1 cellular context compared by ENCODE assay signal in the genomic region with DNA sequence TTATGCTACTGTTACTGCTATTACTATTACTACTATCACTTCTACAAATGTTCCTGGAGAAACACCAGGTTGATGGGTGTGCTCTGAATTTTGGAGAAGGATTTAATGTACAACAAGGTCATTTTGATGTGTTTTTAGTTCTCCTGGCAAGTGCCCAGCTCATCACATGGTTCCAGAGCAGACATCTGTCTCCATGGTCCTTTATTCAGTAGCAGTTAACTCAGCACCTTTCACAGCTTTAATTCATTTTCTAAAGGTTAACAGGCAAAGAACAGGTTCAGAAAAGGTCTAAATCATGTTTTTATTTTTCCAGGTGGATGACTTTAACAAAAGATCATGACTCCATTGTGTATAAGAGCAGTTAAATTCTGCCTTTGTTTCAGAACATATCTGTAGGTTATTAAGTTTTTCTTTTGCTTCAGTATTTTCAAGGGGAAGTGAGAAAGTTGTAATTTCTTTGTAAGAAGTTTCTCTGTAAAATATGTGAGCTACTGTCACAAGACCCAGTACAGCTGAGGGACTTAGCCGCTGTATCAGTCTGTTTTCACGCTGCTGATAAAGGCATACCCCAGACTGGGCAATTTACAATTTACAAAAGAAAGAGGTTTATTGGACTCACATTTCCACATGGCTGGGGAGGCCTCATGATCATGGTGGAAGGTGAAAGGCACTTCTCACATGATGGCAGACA.
TF ChIP-seq lines count a peak whose summit lies in the region.

No MANE protein-coding gene starts in this region.

TF ChIP-seq in GM12878, 131 proteins besides CTCF, POLR2A, EP300 and RAD21 (continues in another document):
- TF ChIP-seq, protein P1, sequence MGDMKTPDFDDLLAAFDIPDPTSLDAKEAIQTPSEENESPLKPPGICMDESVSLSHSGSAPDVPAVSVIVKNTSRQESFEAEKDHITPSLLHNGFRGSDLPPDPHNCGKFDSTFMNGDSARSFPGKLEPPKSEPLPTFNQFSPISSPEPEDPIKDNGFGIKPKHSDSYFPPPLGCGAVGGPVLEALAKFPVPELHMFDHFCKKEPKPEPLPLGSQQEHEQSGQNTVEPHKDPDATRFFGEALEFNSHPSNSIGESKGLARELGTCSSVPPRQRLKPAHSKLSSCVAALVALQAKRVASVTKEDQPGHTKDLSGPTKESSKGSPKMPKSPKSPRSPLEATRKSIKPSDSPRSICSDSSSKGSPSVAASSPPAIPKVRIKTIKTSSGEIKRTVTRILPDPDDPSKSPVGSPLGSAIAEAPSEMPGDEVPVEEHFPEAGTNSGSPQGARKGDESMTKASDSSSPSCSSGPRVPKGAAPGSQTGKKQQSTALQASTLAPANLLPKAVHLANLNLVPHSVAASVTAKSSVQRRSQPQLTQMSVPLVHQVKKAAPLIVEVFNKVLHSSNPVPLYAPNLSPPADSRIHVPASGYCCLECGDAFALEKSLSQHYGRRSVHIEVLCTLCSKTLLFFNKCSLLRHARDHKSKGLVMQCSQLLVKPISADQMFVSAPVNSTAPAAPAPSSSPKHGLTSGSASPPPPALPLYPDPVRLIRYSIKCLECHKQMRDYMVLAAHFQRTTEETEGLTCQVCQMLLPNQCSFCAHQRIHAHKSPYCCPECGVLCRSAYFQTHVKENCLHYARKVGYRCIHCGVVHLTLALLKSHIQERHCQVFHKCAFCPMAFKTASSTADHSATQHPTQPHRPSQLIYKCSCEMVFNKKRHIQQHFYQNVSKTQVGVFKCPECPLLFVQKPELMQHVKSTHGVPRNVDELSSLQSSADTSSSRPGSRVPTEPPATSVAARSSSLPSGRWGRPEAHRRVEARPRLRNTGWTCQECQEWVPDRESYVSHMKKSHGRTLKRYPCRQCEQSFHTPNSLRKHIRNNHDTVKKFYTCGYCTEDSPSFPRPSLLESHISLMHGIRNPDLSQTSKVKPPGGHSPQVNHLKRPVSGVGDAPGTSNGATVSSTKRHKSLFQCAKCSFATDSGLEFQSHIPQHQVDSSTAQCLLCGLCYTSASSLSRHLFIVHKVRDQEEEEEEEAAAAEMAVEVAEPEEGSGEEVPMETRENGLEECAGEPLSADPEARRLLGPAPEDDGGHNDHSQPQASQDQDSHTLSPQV (IDR thresholded peaks at IDR 0.05), result no peak
- TF ChIP-seq MTA2 (IDR thresholded peaks at IDR 0.05; ENCODE audit: low read depth) (peak; percentile 50; the same call in 1 of the 2 replicates), SIN3A (IDR thresholded peaks at IDR 0.05; ENCODE audit: low read depth, low read length) (no peak), ZNF384 (IDR thresholded peaks at IDR 0.05; ENCODE audit: borderline replicate concordance, low read depth, low read length) (no peak), EGR1 (IDR thresholded peaks at IDR 0.05; ENCODE audit: borderline replicate concordance in 1 of 2, low read depth in 2 of 2, low read length in 2 of 2) (no peak), NR2C1 (IDR thresholded peaks at IDR 0.05) (no peak), CREB1 (IDR thresholded peaks at IDR 0.05; ENCODE audit: low read depth) (no peak), EED (IDR thresholded peaks at IDR 0.05; ENCODE audit: low read depth) (no peak), RAD51 (IDR thresholded peaks at IDR 0.05) (peak; percentile 57), NFYA (IDR thresholded peaks at IDR 0.05; ENCODE audit: borderline replicate concordance, low read depth, low read length) (no peak), BCL11A (IDR thresholded peaks at IDR 0.05; ENCODE audit: low read depth, low read length) (no peak), FOXM1 (IDR thresholded peaks at IDR 0.05; ENCODE audit: low read depth, low read length) (no peak), HCFC1 (IDR thresholded peaks at IDR 0.05; ENCODE audit: low read length) (no peak), SMARCA5 (IDR thresholded peaks at IDR 0.05) (no peak), SPI1 (IDR thresholded peaks at IDR 0.05; ENCODE audit: borderline replicate concordance, insufficient read depth, low read depth, low read length) (peak; percentile 72), POLR2AphosphoS2 (IDR thresholded peaks at IDR 0.05; ENCODE audit: low read depth, low read length) (no peak), ATF7 (IDR thresholded peaks at IDR 0.05; ENCODE audit: low read depth) (peak; percentile 27; the same call in 1 of the 2 replicates), STAT3 (IDR thresholded peaks at IDR 0.05; ENCODE audit: low read depth, low read length) (0 out of 2 replicates have a peak, but pooled peaks have one; percentile 37), MXI1 (IDR thresholded peaks at IDR 0.05; ENCODE audit: low read depth, low read length) (0 out of 2 replicates have a peak, but pooled peaks have one; percentile 14), YBX1 (IDR thresholded peaks at IDR 0.05) (no peak), ZNF24 (IDR thresholded peaks at IDR 0.05) (0 out of 2 replicates have a peak, but pooled peaks have one; percentile 31), CEBPB (IDR thresholded peaks at IDR 0.05; ENCODE audit: borderline replicate concordance in 1 of 2, low read depth in 2 of 2, low read length in 2 of 2) (no peak), PAX8 (IDR thresholded peaks at IDR 0.05) (0 out of 2 replicates have a peak, but pooled peaks have one; percentile 68), ZSCAN29 (IDR thresholded peaks at IDR 0.05) (no peak), STAT1 (conservative IDR thresholded peaks at IDR 0.05) (no peak), ZNF622 (IDR thresholded peaks at IDR 0.05) (no peak), BHLHE40 (IDR thresholded peaks at IDR 0.05; ENCODE audit: borderline replicate concordance in 1 of 2, low read depth in 2 of 2, low read length in 1 of 2) (peak; percentile 41 to 66; a peak in 2 of 4 replicates), YY1 (IDR thresholded peaks at IDR 0.05; ENCODE audit: low read depth, low read length) (no peak), NBN (IDR thresholded peaks at IDR 0.05) (0 out of 2 replicates have a peak, but pooled peaks have one; percentile 53)
- TF ChIP-seq, protein P2, sequence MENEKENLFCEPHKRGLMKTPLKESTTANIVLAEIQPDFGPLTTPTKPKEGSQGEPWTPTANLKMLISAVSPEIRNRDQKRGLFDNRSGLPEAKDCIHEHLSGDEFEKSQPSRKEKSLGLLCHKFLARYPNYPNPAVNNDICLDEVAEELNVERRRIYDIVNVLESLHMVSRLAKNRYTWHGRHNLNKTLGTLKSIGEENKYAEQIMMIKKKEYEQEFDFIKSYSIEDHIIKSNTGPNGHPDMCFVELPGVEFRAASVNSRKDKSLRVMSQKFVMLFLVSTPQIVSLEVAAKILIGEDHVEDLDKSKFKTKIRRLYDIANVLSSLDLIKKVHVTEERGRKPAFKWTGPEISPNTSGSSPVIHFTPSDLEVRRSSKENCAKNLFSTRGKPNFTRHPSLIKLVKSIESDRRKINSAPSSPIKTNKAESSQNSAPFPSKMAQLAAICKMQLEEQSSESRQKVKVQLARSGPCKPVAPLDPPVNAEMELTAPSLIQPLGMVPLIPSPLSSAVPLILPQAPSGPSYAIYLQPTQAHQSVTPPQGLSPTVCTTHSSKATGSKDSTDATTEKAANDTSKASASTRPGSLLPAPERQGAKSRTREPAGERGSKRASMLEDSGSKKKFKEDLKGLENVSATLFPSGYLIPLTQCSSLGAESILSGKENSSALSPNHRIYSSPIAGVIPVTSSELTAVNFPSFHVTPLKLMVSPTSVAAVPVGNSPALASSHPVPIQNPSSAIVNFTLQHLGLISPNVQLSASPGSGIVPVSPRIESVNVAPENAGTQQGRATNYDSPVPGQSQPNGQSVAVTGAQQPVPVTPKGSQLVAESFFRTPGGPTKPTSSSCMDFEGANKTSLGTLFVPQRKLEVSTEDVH (IDR thresholded peaks at IDR 0.05; ENCODE audit: low read depth, partially characterized antibody), result no peak
- TF ChIP-seq, protein P3, sequence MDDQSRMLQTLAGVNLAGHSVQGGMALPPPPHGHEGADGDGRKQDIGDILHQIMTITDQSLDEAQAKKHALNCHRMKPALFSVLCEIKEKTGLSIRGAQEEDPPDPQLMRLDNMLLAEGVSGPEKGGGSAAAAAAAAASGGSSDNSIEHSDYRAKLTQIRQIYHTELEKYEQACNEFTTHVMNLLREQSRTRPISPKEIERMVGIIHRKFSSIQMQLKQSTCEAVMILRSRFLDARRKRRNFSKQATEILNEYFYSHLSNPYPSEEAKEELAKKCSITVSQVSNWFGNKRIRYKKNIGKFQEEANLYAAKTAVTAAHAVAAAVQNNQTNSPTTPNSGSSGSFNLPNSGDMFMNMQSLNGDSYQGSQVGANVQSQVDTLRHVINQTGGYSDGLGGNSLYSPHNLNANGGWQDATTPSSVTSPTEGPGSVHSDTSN (IDR thresholded peaks at IDR 0.05; ENCODE audit: insufficient replicate concordance, low read depth, low read length), result no peak
- TF ChIP-seq, protein P4, sequence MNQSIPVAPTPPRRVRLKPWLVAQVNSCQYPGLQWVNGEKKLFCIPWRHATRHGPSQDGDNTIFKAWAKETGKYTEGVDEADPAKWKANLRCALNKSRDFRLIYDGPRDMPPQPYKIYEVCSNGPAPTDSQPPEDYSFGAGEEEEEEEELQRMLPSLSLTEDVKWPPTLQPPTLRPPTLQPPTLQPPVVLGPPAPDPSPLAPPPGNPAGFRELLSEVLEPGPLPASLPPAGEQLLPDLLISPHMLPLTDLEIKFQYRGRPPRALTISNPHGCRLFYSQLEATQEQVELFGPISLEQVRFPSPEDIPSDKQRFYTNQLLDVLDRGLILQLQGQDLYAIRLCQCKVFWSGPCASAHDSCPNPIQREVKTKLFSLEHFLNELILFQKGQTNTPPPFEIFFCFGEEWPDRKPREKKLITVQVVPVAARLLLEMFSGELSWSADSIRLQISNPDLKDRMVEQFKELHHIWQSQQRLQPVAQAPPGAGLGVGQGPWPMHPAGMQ (IDR thresholded peaks at IDR 0.05; ENCODE audit: borderline replicate concordance), result no peak
- TF ChIP-seq, protein P5, sequence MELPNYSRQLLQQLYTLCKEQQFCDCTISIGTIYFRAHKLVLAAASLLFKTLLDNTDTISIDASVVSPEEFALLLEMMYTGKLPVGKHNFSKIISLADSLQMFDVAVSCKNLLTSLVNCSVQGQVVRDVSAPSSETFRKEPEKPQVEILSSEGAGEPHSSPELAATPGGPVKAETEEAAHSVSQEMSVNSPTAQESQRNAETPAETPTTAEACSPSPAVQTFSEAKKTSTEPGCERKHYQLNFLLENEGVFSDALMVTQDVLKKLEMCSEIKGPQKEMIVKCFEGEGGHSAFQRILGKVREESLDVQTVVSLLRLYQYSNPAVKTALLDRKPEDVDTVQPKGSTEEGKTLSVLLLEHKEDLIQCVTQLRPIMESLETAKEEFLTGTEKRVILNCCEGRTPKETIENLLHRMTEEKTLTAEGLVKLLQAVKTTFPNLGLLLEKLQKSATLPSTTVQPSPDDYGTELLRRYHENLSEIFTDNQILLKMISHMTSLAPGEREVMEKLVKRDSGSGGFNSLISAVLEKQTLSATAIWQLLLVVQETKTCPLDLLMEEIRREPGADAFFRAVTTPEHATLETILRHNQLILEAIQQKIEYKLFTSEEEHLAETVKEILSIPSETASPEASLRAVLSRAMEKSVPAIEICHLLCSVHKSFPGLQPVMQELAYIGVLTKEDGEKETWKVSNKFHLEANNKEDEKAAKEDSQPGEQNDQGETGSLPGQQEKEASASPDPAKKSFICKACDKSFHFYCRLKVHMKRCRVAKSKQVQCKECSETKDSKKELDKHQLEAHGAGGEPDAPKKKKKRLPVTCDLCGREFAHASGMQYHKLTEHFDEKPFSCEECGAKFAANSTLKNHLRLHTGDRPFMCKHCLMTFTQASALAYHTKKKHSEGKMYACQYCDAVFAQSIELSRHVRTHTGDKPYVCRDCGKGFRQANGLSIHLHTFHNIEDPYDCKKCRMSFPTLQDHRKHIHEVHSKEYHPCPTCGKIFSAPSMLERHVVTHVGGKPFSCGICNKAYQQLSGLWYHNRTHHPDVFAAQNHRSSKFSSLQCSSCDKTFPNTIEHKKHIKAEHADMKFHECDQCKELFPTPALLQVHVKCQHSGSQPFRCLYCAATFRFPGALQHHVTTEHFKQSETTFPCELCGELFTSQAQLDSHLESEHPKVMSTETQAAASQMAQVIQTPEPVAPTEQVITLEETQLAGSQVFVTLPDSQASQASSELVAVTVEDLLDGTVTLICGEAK (IDR thresholded peaks at IDR 0.05; ENCODE audit: borderline replicate concordance), result no peak
- TF ChIP-seq, protein P6, sequence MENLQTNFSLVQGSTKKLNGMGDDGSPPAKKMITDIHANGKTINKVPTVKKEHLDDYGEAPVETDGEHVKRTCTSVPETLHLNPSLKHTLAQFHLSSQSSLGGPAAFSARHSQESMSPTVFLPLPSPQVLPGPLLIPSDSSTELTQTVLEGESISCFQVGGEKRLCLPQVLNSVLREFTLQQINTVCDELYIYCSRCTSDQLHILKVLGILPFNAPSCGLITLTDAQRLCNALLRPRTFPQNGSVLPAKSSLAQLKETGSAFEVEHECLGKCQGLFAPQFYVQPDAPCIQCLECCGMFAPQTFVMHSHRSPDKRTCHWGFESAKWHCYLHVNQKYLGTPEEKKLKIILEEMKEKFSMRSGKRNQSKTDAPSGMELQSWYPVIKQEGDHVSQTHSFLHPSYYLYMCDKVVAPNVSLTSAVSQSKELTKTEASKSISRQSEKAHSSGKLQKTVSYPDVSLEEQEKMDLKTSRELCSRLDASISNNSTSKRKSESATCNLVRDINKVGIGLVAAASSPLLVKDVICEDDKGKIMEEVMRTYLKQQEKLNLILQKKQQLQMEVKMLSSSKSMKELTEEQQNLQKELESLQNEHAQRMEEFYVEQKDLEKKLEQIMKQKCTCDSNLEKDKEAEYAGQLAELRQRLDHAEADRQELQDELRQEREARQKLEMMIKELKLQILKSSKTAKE (IDR thresholded peaks at IDR 0.05; ENCODE audit: low read depth, poor library complexity, severe bottlenecking), result peak; percentile 76
- TF ChIP-seq, protein P7, sequence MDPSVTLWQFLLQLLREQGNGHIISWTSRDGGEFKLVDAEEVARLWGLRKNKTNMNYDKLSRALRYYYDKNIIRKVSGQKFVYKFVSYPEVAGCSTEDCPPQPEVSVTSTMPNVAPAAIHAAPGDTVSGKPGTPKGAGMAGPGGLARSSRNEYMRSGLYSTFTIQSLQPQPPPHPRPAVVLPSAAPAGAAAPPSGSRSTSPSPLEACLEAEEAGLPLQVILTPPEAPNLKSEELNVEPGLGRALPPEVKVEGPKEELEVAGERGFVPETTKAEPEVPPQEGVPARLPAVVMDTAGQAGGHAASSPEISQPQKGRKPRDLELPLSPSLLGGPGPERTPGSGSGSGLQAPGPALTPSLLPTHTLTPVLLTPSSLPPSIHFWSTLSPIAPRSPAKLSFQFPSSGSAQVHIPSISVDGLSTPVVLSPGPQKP (IDR thresholded peaks at IDR 0.05; ENCODE audit: low read depth, low read length), result no peak
- TF ChIP-seq, protein P8, sequence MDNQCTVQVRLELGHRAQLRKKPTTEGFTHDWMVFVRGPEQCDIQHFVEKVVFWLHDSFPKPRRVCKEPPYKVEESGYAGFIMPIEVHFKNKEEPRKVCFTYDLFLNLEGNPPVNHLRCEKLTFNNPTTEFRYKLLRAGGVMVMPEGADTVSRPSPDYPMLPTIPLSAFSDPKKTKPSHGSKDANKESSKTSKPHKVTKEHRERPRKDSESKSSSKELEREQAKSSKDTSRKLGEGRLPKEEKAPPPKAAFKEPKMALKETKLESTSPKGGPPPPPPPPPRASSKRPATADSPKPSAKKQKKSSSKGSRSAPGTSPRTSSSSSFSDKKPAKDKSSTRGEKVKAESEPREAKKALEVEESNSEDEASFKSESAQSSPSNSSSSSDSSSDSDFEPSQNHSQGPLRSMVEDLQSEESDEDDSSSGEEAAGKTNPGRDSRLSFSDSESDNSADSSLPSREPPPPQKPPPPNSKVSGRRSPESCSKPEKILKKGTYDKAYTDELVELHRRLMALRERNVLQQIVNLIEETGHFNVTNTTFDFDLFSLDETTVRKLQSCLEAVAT (IDR thresholded peaks at IDR 0.05), result 0 out of 2 replicates have a peak, but pooled peaks have one; percentile 34
